ENCODE assay signal across 25 cellular contexts in the genomic region with DNA sequence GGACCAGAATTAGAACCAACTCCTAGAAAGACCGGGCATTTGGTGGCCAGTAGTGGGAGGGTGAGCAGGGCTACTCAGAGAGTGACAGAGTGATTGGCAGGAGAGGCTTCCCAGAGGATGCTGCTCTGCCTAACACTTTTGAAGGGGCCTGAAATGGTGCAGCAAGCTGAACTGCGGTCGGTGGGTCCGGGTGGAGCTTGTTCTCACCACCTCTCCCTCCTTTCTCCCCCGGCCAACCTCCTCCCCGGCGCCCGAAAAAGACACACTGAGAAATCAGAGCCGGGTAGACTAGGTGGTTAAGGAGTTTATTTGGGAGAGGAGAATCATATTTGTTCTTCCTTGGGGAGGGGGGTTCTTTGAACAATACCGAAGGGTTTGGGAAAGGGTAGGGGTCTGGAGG. TPM values are rescaled to one million over a fixed set of nuclear protein-coding genes. Genes with fewer than 3 reads are reported as not detected.
A peak's percentile ranks its signal among the peaks of the same experiment; 100 is the strongest.
DNase-seq lines count a peak whose midpoint lies in the region; ATAC-seq, FAIRE-seq and TF ChIP-seq lines count a peak whose summit lies in the region.
"Had no signal": no experiment of that assay in that cellular context is flagged by ENCODE, and none has a peak within 500 bp of the region (broad histone marks: within the 10 kb centered on the region; RNA-seq: fewer than 3 reads in every experiment).

No MANE protein-coding gene starts in this region.

- TF ChIP-seq CTCF in cardiac muscle cell (IDR thresholded peaks at IDR 0.05; ENCODE audit: low read depth, low read length) (no peak), heart left ventricle (IDR thresholded peaks at IDR 0.05) (no peak), ascending aorta (IDR thresholded peaks at IDR 0.05) (no peak), mesothelial cell of epicardium (IDR thresholded peaks at IDR 0.05; ENCODE audit: unreplicated experiment) (no peak), type B pancreatic cell (conservative IDR thresholded peaks at IDR 0.05) (no peak)

- 72 to 81% (median 74%) methylated on average over 10 of the region's 10 CpGs for WGBS in heart left ventricle, 4 donors

- H3K36me3 ChIP-seq in cardiac muscle cell (no peaks in the 10 kb centered on the region), heart left ventricle (peaks cover 0 to 10% (median 7%) of the 10 kb centered on the region in 9 donors), ascending aorta (peaks cover 6 to 8% of the 10 kb centered on the region in 2 donors)

- H3K27me3 Mint-ChIP-seq in mesothelial cell of epicardium (ENCODE audit: low read depth) (no peaks in the 10 kb centered on the region), type B pancreatic cell (no peaks in the 10 kb centered on the region)
- H3K27me3 Mint-ChIP-seq: activated B cell treated with CpG ODN at 0.5 μM for 24 hours; activated CD4-positive, alpha-beta memory T cell treated with anti-CD3 and anti-CD28 coated beads, Interleukin-2, amount 10 ng/mL, durations not matched to agents 7 days and 5 days; CD4-positive, alpha-beta memory T cell; naive thymus-derived CD8-positive, alpha-beta T cell had no signal

- H3K4me1 Mint-ChIP-seq in mesothelial cell of epicardium = peaks cover 31% of the 10 kb centered on the region
- H3K4me1 Mint-ChIP-seq in type B pancreatic cell (ENCODE audit: unreplicated experiment) = peaks cover 7% of the 10 kb centered on the region

- no peak for TF ChIP-seq POLR2A in heart left ventricle (IDR thresholded peaks at IDR 0.05)

- DNase-seq in cardiac muscle cell (ENCODE audit: low read depth in 1 of 2, low spot score in 1 of 2) = no peak
- no peak for DNase-seq in heart left ventricle
- DNase-seq in ascending aorta (ENCODE audit: low spot score in 2 of 2) = no peak
- no peak for DNase-seq in mesothelial cell of epicardium (ENCODE audit: low spot score in 2 of 2, unreplicated experiment in 2 of 2)
- DNase-seq in type B pancreatic cell (ENCODE audit: extremely low spot score, unreplicated experiment) = no peak
- no peak for DNase-seq in T-helper 1 cell
- DNase-seq in frontal cortex (ENCODE audit: low spot score in 2 of 2) = no peak
- DNase-seq: activated B cell treated with CpG ODN at 0.5 μM for 24 hours; activated CD4-positive, alpha-beta memory T cell treated with anti-CD3 and anti-CD28 coated beads, Interleukin-2, amount 10 ng/mL, durations not matched to agents 7 days and 5 days; activated T-cell treated with anti-CD3 and anti-CD28 coated beads, Interleukin-2, amount 50 U/mL, for 4 hours; CD4-positive, alpha-beta memory T cell; DND-41; Karpas-422; mammary epithelial cell; naive thymus-derived CD8-positive, alpha-beta T cell; NCI-H1092 treated with DMSO at 0.1 percent for 48 hours; NCI-H510A treated with DMSO at 0.1 percent for 48 hours; SIG-M5; trophoblast cell had no signal

- no peak for FAIRE-seq in frontal cortex (lab: Jason Lieb, UNC)
- FAIRE-seq: GM18507 had no signal

- no peaks in the 10 kb centered on the region for H3K4me1 ChIP-seq in cardiac muscle cell (ENCODE audit: low read depth)
- peaks cover 0 to 27% (median 7%) of the 10 kb centered on the region in 12 donors for H3K4me1 ChIP-seq in heart left ventricle
- peaks cover 0 to 6% of the 10 kb centered on the region in 2 donors for H3K4me1 ChIP-seq in ascending aorta

- H3K27ac ChIP-seq in cardiac muscle cell = peak overlapping the region; percentile 46
- H3K27ac ChIP-seq in heart left ventricle = peak overlapping the region in 1 of 12 donors; percentile 84
- H3K27ac ChIP-seq in ascending aorta = peak overlapping the region; percentile 76 to 85

- H3K4me3 Mint-ChIP-seq in mesothelial cell of epicardium = no peak overlapping the region
- H3K4me3 Mint-ChIP-seq in type B pancreatic cell = peak overlapping the region; percentile 63
- H3K4me3 Mint-ChIP-seq: activated CD4-positive, alpha-beta memory T cell treated with anti-CD3 and anti-CD28 coated beads, Interleukin-2, amount 10 ng/mL, durations not matched to agents 7 days and 5 days had no signal

- H3K9me3 Mint-ChIP-seq in mesothelial cell of epicardium (peaks cover 11% of the 10 kb centered on the region), type B pancreatic cell (no peaks in the 10 kb centered on the region)
- H3K9me3 Mint-ChIP-seq: activated B cell treated with CpG ODN at 0.5 μM for 24 hours; activated CD4-positive, alpha-beta memory T cell treated with anti-CD3 and anti-CD28 coated beads, Interleukin-2, amount 10 ng/mL, durations not matched to agents 7 days and 5 days; activated naive CD4-positive, alpha-beta T cell treated with anti-CD3 and anti-CD28 coated beads, Interleukin-2, amount 50 U/mL, for 72 hours; activated T-cell treated with anti-CD3 and anti-CD28 coated beads, Interleukin-2, amount 50 U/mL, for 4 hours; CD4-positive, alpha-beta memory T cell; naive thymus-derived CD8-positive, alpha-beta T cell; T-helper 1 cell treated with Interleukin-12 subunit alpha and Interleukin-12 subunit beta and Interleukin-4 antibody, amounts not matched to agents 30 μg/mL and 1 μg/mL, for 36 hours had no signal

- H3K4me3 ChIP-seq in cardiac muscle cell (no peak overlapping the region), heart left ventricle (no peak overlapping the region), ascending aorta (no peak overlapping the region)

- intact Hi-C loops in heart left ventricle (cut with DNase I) (loop anchor here in 1 of 10 donors (2.0 kb wide), 1 partner anchor 21 kb away; no protein-coding TSS in a partner anchor), ascending aorta (cut with DNase I) (loop anchor here (5.0 kb wide), 1 partner anchor 145 kb away; the partner anchor contains the start of gene TFE3)

- H3K27ac Mint-ChIP-seq in mesothelial cell of epicardium (peak overlapping the region; percentile 63), type B pancreatic cell (peak overlapping the region; percentile 66)
- H3K27ac Mint-ChIP-seq: activated CD4-positive, alpha-beta memory T cell treated with anti-CD3 and anti-CD28 coated beads, Interleukin-2, amount 10 ng/mL, durations not matched to agents 7 days and 5 days; T-helper 1 cell treated with Interleukin-12 subunit alpha and Interleukin-12 subunit beta and Interleukin-4 antibody, amounts not matched to agents 30 μg/mL and 1 μg/mL, for 36 hours had no signal

- H3K9me3 ChIP-seq in cardiac muscle cell (ENCODE audit: low read depth) (no peaks in the 10 kb centered on the region), heart left ventricle (no peaks in the 10 kb centered on the region), ascending aorta (no peaks in the 10 kb centered on the region)

- peaks cover 1% of the 10 kb centered on the region for H3K36me3 Mint-ChIP-seq in mesothelial cell of epicardium
- H3K36me3 Mint-ChIP-seq in type B pancreatic cell = no peaks in the 10 kb centered on the region

- ATAC-seq in heart left ventricle = no peak
- ATAC-seq in GM21360 (IDR thresholded peaks at IDR 0.05; ENCODE audit: unreplicated experiment) = no peak
- ATAC-seq: activated naive CD4-positive, alpha-beta T cell treated with anti-CD3 and anti-CD28 coated beads, Interleukin-2, amount 50 U/mL, for 72 hours; activated T-cell treated with anti-CD3 and anti-CD28 coated beads, Interleukin-2, amount 50 U/mL, for 4 hours; esophagus mucosa; naive thymus-derived CD8-positive, alpha-beta T cell had no signal

- H3K27me3 ChIP-seq in cardiac muscle cell (no peaks in the 10 kb centered on the region), heart left ventricle (no peaks in the 10 kb centered on the region), ascending aorta (no peaks in the 10 kb centered on the region)

RNA-seq across cellular contexts. Expression of gene PRICKLE3, which starts 1.4 kb away (rescaled TPM):
- total RNA-seq in cardiac muscle cell = 10.5 and 16.5 TPM in 2 replicates
- polyA plus RNA-seq in cardiac muscle cell = 8.1 and 10.9 TPM in 2 replicates
- total RNA-seq in heart left ventricle = 10 to 100 TPM in 2 of 9 donors, 1 to 10 TPM in 7; 6.6 to 12.7 (median 9.3) TPM
- 10 to 100 TPM in 1 of 2 donors, 1 to 10 TPM in 1; 6.5 to 13.2 TPM for polyA plus RNA-seq in heart left ventricle
- total RNA-seq in ascending aorta = 25.3 TPM
- 11.9 to 13.5 TPM (median 13.4 TPM) in 3 replicates for total RNA-seq in mesothelial cell of epicardium
- total RNA-seq in type B pancreatic cell (ENCODE audit: low replicate concordance) = 8.7 and 13.2 TPM in 2 replicates
- under 0.01 TPM for total RNA-seq in frontal cortex

RNA-seq across cellular contexts. Expression of gene SYP, which starts 12.5 kb away (rescaled TPM):
- 0.45 and 1.8 TPM in 2 replicates for total RNA-seq in cardiac muscle cell
- polyA plus RNA-seq in cardiac muscle cell = 1.1 and 1.3 TPM in 2 replicates
- 1 to 10 TPM in 6 of 9 donors, under 1 TPM in 3; 0.49 to 2.7 (median 1.1) TPM for total RNA-seq in heart left ventricle
- polyA plus RNA-seq in heart left ventricle = 1 to 10 TPM; 1.3 to 3.7 TPM
- 0.53 TPM for total RNA-seq in ascending aorta
- total RNA-seq in mesothelial cell of epicardium = 0.27 to 0.33 TPM (median 0.32 TPM) in 3 replicates
- 13.6 and 14.8 TPM in 2 replicates for total RNA-seq in type B pancreatic cell (ENCODE audit: low replicate concordance)
- 151 TPM for total RNA-seq in frontal cortex

RNA-seq across cellular contexts. Expression of gene PLP2, which starts 15.8 kb away (rescaled TPM):
- 8.3 and 12.4 TPM in 2 replicates for total RNA-seq in cardiac muscle cell
- 34.6 and 41.2 TPM in 2 replicates for polyA plus RNA-seq in cardiac muscle cell
- total RNA-seq in heart left ventricle = 100 to 1,000 TPM in 3 of 9 donors, 10 to 100 TPM in 6; 22.4 to 155 (median 50.4) TPM
- 100 to 1,000 TPM in 1 of 2 donors, 10 to 100 TPM in 1; 63.0 to 373 TPM for polyA plus RNA-seq in heart left ventricle
- 51.6 TPM for total RNA-seq in ascending aorta
- total RNA-seq in mesothelial cell of epicardium = 37.5 to 38.1 TPM (median 37.8 TPM) in 3 replicates
- total RNA-seq in type B pancreatic cell (ENCODE audit: low replicate concordance) = 25.7 and 28.2 TPM in 2 replicates
- 0.82 TPM for total RNA-seq in frontal cortex

RNA-seq across cellular contexts. Expression of gene MAGIX, which starts 25.0 kb away (rescaled TPM):
- total RNA-seq in cardiac muscle cell = 2.0 and 6.8 TPM in 2 replicates
- 3.2 and 10.0 TPM in 2 replicates for polyA plus RNA-seq in cardiac muscle cell
- total RNA-seq in heart left ventricle = 1 to 10 TPM; 2.6 to 7.1 (median 3.3) TPM
- polyA plus RNA-seq in heart left ventricle = 1 to 10 TPM; 2.9 to 6.7 TPM
- 0.32 TPM for total RNA-seq in ascending aorta
- 6.3 to 7.1 TPM (median 6.4 TPM) in 3 replicates for total RNA-seq in mesothelial cell of epicardium
- total RNA-seq in type B pancreatic cell (ENCODE audit: low replicate concordance) = 4.8 and 7.0 TPM in 2 replicates
- 2.4 TPM for total RNA-seq in frontal cortex

RNA-seq across cellular contexts. Expression of gene CACNA1F, which starts 45.6 kb away (rescaled TPM):
- total RNA-seq in cardiac muscle cell (0.45 and 1.0 TPM in 2 replicates), heart left ventricle (under 1 TPM in 6 of 9 donors, not detected in 3; 0.06 to 0.37 (median 0.09) TPM), ascending aorta (not detected), mesothelial cell of epicardium (0.32 to 0.75 TPM (median 0.47 TPM) in 3 replicates), type B pancreatic cell (ENCODE audit: low replicate concordance) (0.17 and 0.48 TPM in 2 replicates), frontal cortex (under 0.01 TPM)
- polyA plus RNA-seq in cardiac muscle cell (0.02 and 1.5 TPM in 2 replicates), heart left ventricle (under 1 TPM; 0.04 TPM)
- polyA plus RNA-seq: AG04450, mammary epithelial cell had no signal
